8 cellular contexts compared by ENCODE assay signal in the genomic region with DNA sequence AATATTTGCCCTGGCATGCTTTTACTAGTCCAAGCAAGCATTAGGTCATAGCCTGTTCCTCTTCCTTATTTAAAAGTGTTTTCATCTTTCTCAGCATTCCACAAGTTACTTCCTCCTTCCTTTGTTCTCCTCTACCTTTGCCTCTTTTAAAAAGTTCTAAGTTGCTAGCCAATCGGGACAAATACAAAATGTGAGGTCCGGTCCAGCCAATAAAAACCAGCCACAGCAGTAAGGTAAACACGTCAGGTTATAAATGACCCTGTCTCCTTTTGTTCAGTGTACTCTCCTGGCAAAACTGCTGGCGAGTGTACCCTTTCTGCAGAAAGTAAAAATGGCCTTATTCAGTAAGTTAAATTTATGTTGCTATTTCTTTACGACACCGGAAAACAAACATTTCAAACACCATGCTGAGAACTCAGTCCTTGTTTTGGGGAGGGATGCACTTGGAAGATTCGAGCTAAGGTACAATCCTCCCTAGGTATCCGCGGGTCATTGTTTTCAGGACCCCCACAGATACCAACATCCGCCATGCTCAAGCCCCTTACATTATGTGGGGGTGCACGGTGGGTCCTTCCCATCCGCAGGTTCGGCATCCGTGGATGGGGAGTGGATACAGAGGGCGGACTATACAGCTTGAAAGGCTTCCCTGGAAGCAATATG. TPM values are rescaled to one million over a fixed set of nuclear protein-coding genes. Genes with fewer than 3 reads are reported as not detected.
DNase-seq lines count a peak whose midpoint lies in the region; ATAC-seq and TF ChIP-seq lines count a peak whose summit lies in the region.
"Not testable (repeated sequence)": the region's sequence is repeated elsewhere in the genome, so short reads cannot be mapped to it uniquely, and the experiment has no call there.

No MANE protein-coding gene starts in this region.

- not testable (repeated sequence) for H3K36me3 Mint-ChIP-seq in activated naive CD4-positive, alpha-beta T cell treated with anti-CD3 and anti-CD28 coated beads, Interleukin-2, amount 50 U/mL, for 24 hours
- peaks cover 0 to 22% (median 5%) of the 10 kb centered on the region in 3 donors for H3K36me3 Mint-ChIP-seq in naive thymus-derived CD8-positive, alpha-beta T cell
- H3K36me3 Mint-ChIP-seq in stimulated activated effector memory CD8-positive, alpha-beta T cell treated with anti-CD3 and anti-CD28 coated beads, Interleukin-12 subunit alpha, Interleukin-12 subunit beta, amount 100 ng/mL, for 72 hours = peaks cover 42% of the 10 kb centered on the region

- peak overlapping the region; percentile 85 for H3K27ac Mint-ChIP-seq in activated naive CD4-positive, alpha-beta T cell treated with anti-CD3 and anti-CD28 coated beads, Interleukin-2, amount 50 U/mL, for 24 hours
- H3K27ac Mint-ChIP-seq in naive thymus-derived CD8-positive, alpha-beta T cell = peak overlapping the region; percentile 81 to 98 (median 90)
- peak overlapping the region; percentile 46 for H3K27ac Mint-ChIP-seq in stimulated activated effector memory CD8-positive, alpha-beta T cell treated with anti-CD3 and anti-CD28 coated beads, Interleukin-12 subunit alpha, Interleukin-12 subunit beta, amount 100 ng/mL, for 72 hours

- not testable (repeated sequence) for H3K27me3 ChIP-seq in HL-60 (ENCODE audit: insufficient read depth, poor library complexity, severe bottlenecking); RWPE2 (ENCODE audit: insufficient read depth, poor library complexity, severe bottlenecking); effector memory CD4-positive, alpha-beta T cell (replicated peaks; ENCODE audit: control insufficient read depth, insufficient read depth, low read length, poor library complexity, severe bottlenecking); iPS-18a (ENCODE audit: control insufficient read depth, insufficient read depth, low read length)

- DNase-seq in AG04449 (ENCODE audit: low read depth, low spot score); RWPE2 (ENCODE audit: low spot score); effector memory CD4-positive, alpha-beta T cell; stimulated activated effector memory CD8-positive, alpha-beta T cell treated with anti-CD3 and anti-CD28 coated beads, Interleukin-12 subunit alpha, Interleukin-12 subunit beta, amount 100 ng/mL, for 72 hours (ENCODE audit: low spot score in 2 of 2): not testable (repeated sequence)
- DNase-seq in HL-60 (ENCODE audit: low read depth in 1 of 2, low spot score in 1 of 2) = peak; percentile 1 to 12
- peak in 1 of 10 donors; percentile 4 for DNase-seq in naive thymus-derived CD8-positive, alpha-beta T cell

- not testable (repeated sequence) for H3K27me3 Mint-ChIP-seq in activated naive CD4-positive, alpha-beta T cell treated with anti-CD3 and anti-CD28 coated beads, Interleukin-2, amount 50 U/mL, for 24 hours; naive thymus-derived CD8-positive, alpha-beta T cell

- H3K27ac ChIP-seq in HL-60 (replicated peaks); effector memory CD4-positive, alpha-beta T cell (ENCODE audit: insufficient read depth, low read length, poor library complexity, severe bottlenecking): not testable (repeated sequence)
- peak overlapping the region; percentile 72 for H3K27ac ChIP-seq in RWPE2 (ENCODE audit: poor library complexity, severe bottlenecking)
- H3K27ac ChIP-seq in iPS-18a (ENCODE audit: low read length) = peak overlapping the region; percentile 83

- H3K4me1 Mint-ChIP-seq in activated naive CD4-positive, alpha-beta T cell treated with anti-CD3 and anti-CD28 coated beads, Interleukin-2, amount 50 U/mL, for 24 hours = peaks cover 23% of the 10 kb centered on the region
- peaks cover 11 to 33% (median 29%) of the 10 kb centered on the region in 4 donors for H3K4me1 Mint-ChIP-seq in naive thymus-derived CD8-positive, alpha-beta T cell
- H3K4me1 Mint-ChIP-seq in stimulated activated effector memory CD8-positive, alpha-beta T cell treated with anti-CD3 and anti-CD28 coated beads, Interleukin-12 subunit alpha, Interleukin-12 subunit beta, amount 100 ng/mL, for 72 hours = peaks cover 23% of the 10 kb centered on the region

- H3K9me3 Mint-ChIP-seq in activated naive CD4-positive, alpha-beta T cell treated with anti-CD3 and anti-CD28 coated beads, Interleukin-2, amount 50 U/mL, for 24 hours; naive thymus-derived CD8-positive, alpha-beta T cell; stimulated activated effector memory CD8-positive, alpha-beta T cell treated with anti-CD3 and anti-CD28 coated beads, Interleukin-12 subunit alpha, Interleukin-12 subunit beta, amount 100 ng/mL, for 72 hours: not testable (repeated sequence)

- H3K36me3 ChIP-seq in RWPE2 (ENCODE audit: low read depth) (peaks cover 28% of the 10 kb centered on the region), iPS-18a (ENCODE audit: control insufficient read depth, low read depth, low read length) (peaks cover 13% of the 10 kb centered on the region)
- peaks cover 14% of the 10 kb centered on the region for H3K36me3 ChIP-seq in effector memory CD4-positive, alpha-beta T cell (ENCODE audit: control insufficient read depth, insufficient read depth, low read length)

- CTCF ChIA-PET in AG04449 (lab: Yijun Ruan, JAX) = interaction anchor here (0.7 to 4.4 kb wide), 33 partner anchors 8 to 261 kb away, joined by 3 to 54 read pairs (median 5); a partner anchor contains a TSS

- peak overlapping the region; percentile 96 for H3K4me3 Mint-ChIP-seq in activated naive CD4-positive, alpha-beta T cell treated with anti-CD3 and anti-CD28 coated beads, Interleukin-2, amount 50 U/mL, for 24 hours
- H3K4me3 Mint-ChIP-seq in naive thymus-derived CD8-positive, alpha-beta T cell = peak overlapping the region; percentile 85 to 100 (median 96)
- peak overlapping the region; percentile 72 for H3K4me3 Mint-ChIP-seq in stimulated activated effector memory CD8-positive, alpha-beta T cell treated with anti-CD3 and anti-CD28 coated beads, Interleukin-12 subunit alpha, Interleukin-12 subunit beta, amount 100 ng/mL, for 72 hours

- H3K4me1 ChIP-seq in RWPE2 (ENCODE audit: insufficient read depth, poor library complexity, severe bottlenecking) (peaks cover 32% of the 10 kb centered on the region), iPS-18a (ENCODE audit: control insufficient read depth, low read depth, low read length) (peaks cover 18% of the 10 kb centered on the region)
- not testable (repeated sequence) for H3K4me1 ChIP-seq in effector memory CD4-positive, alpha-beta T cell (ENCODE audit: control insufficient read depth, insufficient read depth, low read length, poor library complexity, severe bottlenecking)

- ATAC-seq in RWPE2 (ENCODE audit: low read depth) = peak; percentile 35; the same call in 1 of the 3 replicates
- not testable (repeated sequence) for ATAC-seq in naive thymus-derived CD8-positive, alpha-beta T cell; stimulated activated effector memory CD8-positive, alpha-beta T cell treated with anti-CD3 and anti-CD28 coated beads, Interleukin-12 subunit alpha, Interleukin-12 subunit beta, amount 100 ng/mL, for 72 hours

- H3K9me3 ChIP-seq in RWPE2 (ENCODE audit: severe bottlenecking); effector memory CD4-positive, alpha-beta T cell (ENCODE audit: control insufficient read depth, low read length); iPS-18a (ENCODE audit: control insufficient read depth, low read depth, low read length): not testable (repeated sequence)

- H3K9ac ChIP-seq in iPS-18a (ENCODE audit: low read length) = peak overlapping the region; percentile 89

- POLR2A ChIA-PET in AG04449 (lab: Yijun Ruan, JAX) = not testable (repeated sequence)
- POLR2A ChIA-PET in naive thymus-derived CD8-positive, alpha-beta T cell (lab: Charles Lee) = interaction anchor here (1.0 to 1.5 kb wide), 5 partner anchors 173 to 431 kb away, joined by 3 to 18 read pairs (median 5); partner anchors contain the start of gene LMNB1

- peak overlapping the region; percentile 96 for H3K4me3 ChIP-seq in AG04449 (ENCODE audit: low read depth, low read length)
- H3K4me3 ChIP-seq in HL-60 (replicated peaks; ENCODE audit: insufficient read depth, low read length) = not testable (repeated sequence)
- peak overlapping the region; percentile 99 for H3K4me3 ChIP-seq in RWPE2 (ENCODE audit: severe bottlenecking)
- H3K4me3 ChIP-seq in effector memory CD4-positive, alpha-beta T cell (ENCODE audit: insufficient read depth, low read depth, low read length, poor library complexity, severe bottlenecking) = peak overlapping the region; percentile 89
- peak overlapping the region; percentile 96 for H3K4me3 ChIP-seq in iPS-18a (ENCODE audit: low read length)

- TF ChIP-seq CTCF in AG04449 (IDR thresholded peaks at IDR 0.05; ENCODE audit: insufficient read depth, low read length, missing control alignments); HL-60 (IDR thresholded peaks at IDR 0.05; ENCODE audit: insufficient read depth, low read length); RWPE2 (IDR thresholded peaks at IDR 0.05; ENCODE audit: poor library complexity, severe bottlenecking): not testable (repeated sequence)

RNA-seq across cellular contexts. Expression of gene PHAX, which starts 0.6 kb away (rescaled TPM):
- total RNA-seq in naive thymus-derived CD8-positive, alpha-beta T cell = 10 to 100 TPM; 49.5 to 53.6 TPM
- 10 to 100 TPM; 75.3 to 92.8 (median 83.9) TPM for polyA plus RNA-seq in naive thymus-derived CD8-positive, alpha-beta T cell

RNA-seq across cellular contexts. Expression of gene ALDH7A1, which starts 5.1 kb away (rescaled TPM):
- total RNA-seq in naive thymus-derived CD8-positive, alpha-beta T cell = 1 to 10 TPM; 4.2 to 5.3 TPM
- polyA plus RNA-seq in naive thymus-derived CD8-positive, alpha-beta T cell = 1 to 10 TPM; 3.0 to 6.0 (median 5.4) TPM
